Comparison of ENCODE assay signal across 9 cellular contexts in genomic region chr5:2958976-2959375, GRCh38.
"Had no signal": no experiment of that assay in that cellular context is flagged by ENCODE, and none has a peak within 500 bp of the region (broad histone marks: within the 10 kb centered on the region; RNA-seq: fewer than 3 reads in every experiment).

No MANE protein-coding gene starts in this region.

- H3K27ac ChIP-seq: GM23248 had no signal

- H3K9ac ChIP-seq: GM23248 had no signal

- H3K4me2 ChIP-seq: GM23338 had no signal

- H2AFZ ChIP-seq: GM23248, GM23338 had no signal

- H3K36me3 ChIP-seq: HAP-1 had no signal

- H3K4me3 ChIP-seq: GM23248, GM23338, HAP-1 had no signal

- H3K4me1 ChIP-seq: HAP-1 had no signal

- ATAC-seq: GM23338, HCT116 had no signal

- DNase-seq: GM23248, GOT3, H7, H9, HCEC 1CT, HFFc6 had no signal
